ENCODE assay signal across 8 cellular contexts in genomic region chr3:128095222-128095703, GRCh38. TPM values are rescaled to one million over a fixed set of nuclear protein-coding genes. Genes with fewer than 3 reads are reported as not detected.
A peak's percentile ranks its signal among the peaks of the same experiment; 100 is the strongest.
DNase-seq lines count a peak whose midpoint lies in the region; TF ChIP-seq lines count a peak whose summit lies in the region.

No MANE protein-coding gene starts in this region.

- no peaks in the 10 kb centered on the region for H3K27me3 Mint-ChIP-seq in CD14-positive monocyte (ENCODE audit: low read depth in 3 of 3)
- H3K27me3 Mint-ChIP-seq in activated T-cell treated with anti-CD3 and anti-CD28 coated beads, Interleukin-2, amount 50 U/mL, for 24 hours, result no peaks in the 10 kb centered on the region
- no peaks in the 10 kb centered on the region for H3K27me3 Mint-ChIP-seq in neural crest cell (ENCODE audit: low read depth)

- H3K27ac ChIP-seq in OCI-LY7 (ENCODE audit: low read depth, low read length, poor library complexity, severe bottlenecking), result peak overlapping the region; percentile 5

- POLR2A ChIA-PET in OCI-LY7 (lab: Charles Lee), result interaction anchor here (0.9 kb wide), 1 partner anchor 28 kb away, joined by 3 read pairs; no protein-coding TSS in a partner anchor

- H3K4me3 ChIP-seq in OCI-LY7 (ENCODE audit: low read depth, low read length, poor library complexity, severe bottlenecking) (no peak overlapping the region), fibroblast of mammary gland (ENCODE audit: control insufficient read depth, low read depth, low read length) (no peak overlapping the region)

- no peak overlapping the region for H2AFZ ChIP-seq in OCI-LY7 (ENCODE audit: low read length)

- no peak overlapping the region for H3K4me2 ChIP-seq in OCI-LY7 (ENCODE audit: low read length)

- DNase-seq in CD14-positive monocyte (ENCODE audit: low spot score) (peak; percentile 74), GM19240 (ENCODE audit: insufficient read length, low spot score) (peak; percentile 81), HT1080 (ENCODE audit: low read depth) (peak; percentile 83), OCI-LY7 (ENCODE audit: low spot score) (peak; percentile 80), fibroblast of mammary gland (ENCODE audit: low read depth) (peak; percentile 77), neural crest cell (ENCODE audit: low read depth, low spot score) (peak; percentile 77), stromal cell of bone marrow (ENCODE audit: low read depth) (peak; percentile 61)
- DNase-seq in activated T-cell treated with anti-CD3 and anti-CD28 coated beads, Interleukin-2, amount 50 U/mL, for 24 hours, result peak; percentile 82

- peaks cover 11% of the 10 kb centered on the region for H3K4me1 ChIP-seq in OCI-LY7 (ENCODE audit: insufficient read depth, low read length, poor library complexity, severe bottlenecking)

- H3K4me3 Mint-ChIP-seq in CD14-positive monocyte, result no peak overlapping the region
- H3K4me3 Mint-ChIP-seq in activated T-cell treated with anti-CD3 and anti-CD28 coated beads, Interleukin-2, amount 50 U/mL, for 24 hours, result no peak overlapping the region
- no peak overlapping the region for H3K4me3 Mint-ChIP-seq in neural crest cell

- intact Hi-C loops in CD14-positive monocyte (cut with micrococcal nuclease), result loop anchor here in 1 of 2 donors (10.0 kb wide), 3 partner anchors 230 to 510 kb away; partner anchors contain the start of gene GATA2
- intact Hi-C loops in OCI-LY7 (cut with micrococcal nuclease; ENCODE audit: unreplicated experiment), result loop anchor here (1.0 to 10.0 kb wide), 3 partner anchors 38 to 402 kb away; no protein-coding TSS in a partner anchor

- H3K27ac Mint-ChIP-seq in CD14-positive monocyte (no peak overlapping the region), neural crest cell (ENCODE audit: unreplicated experiment) (no peak overlapping the region)
- no peak overlapping the region for H3K27ac Mint-ChIP-seq in activated T-cell treated with anti-CD3 and anti-CD28 coated beads, Interleukin-2, amount 50 U/mL, for 24 hours

- peaks cover 92% of the 10 kb centered on the region for H3K36me3 ChIP-seq in OCI-LY7 (ENCODE audit: insufficient read depth, low read length)

- H3K36me3 Mint-ChIP-seq in CD14-positive monocyte (peaks cover 69 to 81% of the 10 kb centered on the region in 2 donors), neural crest cell (ENCODE audit: low read depth) (peaks cover 7% of the 10 kb centered on the region)
- H3K36me3 Mint-ChIP-seq in activated T-cell treated with anti-CD3 and anti-CD28 coated beads, Interleukin-2, amount 50 U/mL, for 24 hours (ENCODE audit: low read depth), result peaks cover 96% of the 10 kb centered on the region

- peak; percentile 90 for TF ChIP-seq CTCF in CD14-positive monocyte (IDR thresholded peaks at IDR 0.05)
- peak; percentile 89 for TF ChIP-seq CTCF in OCI-LY7 (conservative IDR thresholded peaks at IDR 0.05; ENCODE audit: low read length)
- TF ChIP-seq CTCF in fibroblast of mammary gland (conservative IDR thresholded peaks at IDR 0.05; ENCODE audit: control insufficient read depth, insufficient read depth, low read depth, low read length), result peak; percentile 86
- TF ChIP-seq CTCF in neural crest cell (conservative IDR thresholded peaks at IDR 0.05), result peak; percentile 86

- H3K4me1 Mint-ChIP-seq in CD14-positive monocyte, result no peaks in the 10 kb centered on the region
- H3K4me1 Mint-ChIP-seq in activated T-cell treated with anti-CD3 and anti-CD28 coated beads, Interleukin-2, amount 50 U/mL, for 24 hours (ENCODE audit: low read depth), result peaks cover 8% of the 10 kb centered on the region
- no peaks in the 10 kb centered on the region for H3K4me1 Mint-ChIP-seq in neural crest cell

- H4K20me1 ChIP-seq in OCI-LY7 (ENCODE audit: insufficient read depth, low read length), result no peaks in the 10 kb centered on the region; the same call in 1 of the 2 replicates

- H3K9me3 ChIP-seq in OCI-LY7 (ENCODE audit: low read length), result no peaks in the 10 kb centered on the region

- CTCF ChIA-PET in OCI-LY7 (lab: Charles Lee; ENCODE audit: unreplicated experiment), result interaction anchor here (0.6 to 1.7 kb wide), 4 partner anchors 27 to 226 kb away, joined by 3 to 15 read pairs (median 4); no protein-coding TSS in a partner anchor

- no peaks in the 10 kb centered on the region for H3K79me2 ChIP-seq in OCI-LY7 (ENCODE audit: insufficient read depth, low read depth, low read length)

- BruUV-seq in OCI-LY7 (replicated peaks; lab: Mats Ljungman, UMichigan), result no TSS peak

- H3K9me2 ChIP-seq in OCI-LY7 (ENCODE audit: insufficient read depth, low read length), result no peaks in the 10 kb centered on the region

- H3K9me3 Mint-ChIP-seq in CD14-positive monocyte (peaks cover 0 to 1% (median 0%) of the 10 kb centered on the region in 7 donors), neural crest cell (no peaks in the 10 kb centered on the region)
- no peaks in the 10 kb centered on the region for H3K9me3 Mint-ChIP-seq in activated T-cell treated with anti-CD3 and anti-CD28 coated beads, Interleukin-2, amount 50 U/mL, for 24 hours

RNA-seq across cellular contexts. Expression of gene RUVBL1, which starts 28.3 kb away (rescaled TPM):
- polyA plus RNA-seq in CD14-positive monocyte, result 10 to 100 TPM; 14.4 to 16.2 TPM
- total RNA-seq in HT1080 (2014; rRNA removed; shearing (Covaris generic)), result 281 and 282 TPM in 2 replicates
- 229 and 234 TPM in 2 replicates for polyA plus RNA-seq in HT1080 (2015; cell fraction: cytosol; rRNA removed)
- polyA plus RNA-seq in HT1080 (2015; cell fraction: nucleus; rRNA removed), result 213 and 218 TPM in 2 replicates
- 103 and 116 TPM in 2 replicates for total RNA-seq in OCI-LY7 (2014; rRNA removed; shearing (Covaris generic))
- total RNA-seq in OCI-LY7 (2022) (91.4 and 95.0 TPM in 2 replicates), neural crest cell (92.4 and 93.1 TPM in 2 replicates)

RNA-seq across cellular contexts. Expression of gene SEC61A1, which starts 43.0 kb away (rescaled TPM):
- 100 to 1,000 TPM; 114 to 136 TPM for polyA plus RNA-seq in CD14-positive monocyte
- 424 and 493 TPM in 2 replicates for total RNA-seq in HT1080 (2014; rRNA removed; shearing (Covaris generic))
- 332 and 368 TPM in 2 replicates for polyA plus RNA-seq in HT1080 (2015; cell fraction: cytosol; rRNA removed)
- 591 and 597 TPM in 2 replicates for polyA plus RNA-seq in HT1080 (2015; cell fraction: nucleus; rRNA removed)
- 72.9 and 85.2 TPM in 2 replicates for total RNA-seq in OCI-LY7 (2014; rRNA removed; shearing (Covaris generic))
- total RNA-seq in OCI-LY7 (2022) (118 and 133 TPM in 2 replicates), neural crest cell (181 and 184 TPM in 2 replicates)

RNA-seq across cellular contexts. Expression of gene EEFSEC, which starts 58.0 kb away (rescaled TPM):
- 10 to 100 TPM; 13.3 to 14.9 TPM for polyA plus RNA-seq in CD14-positive monocyte
- 8.6 and 12.3 TPM in 2 replicates for total RNA-seq in HT1080 (2014; rRNA removed; shearing (Covaris generic))
- 20.8 and 24.2 TPM in 2 replicates for polyA plus RNA-seq in HT1080 (2015; cell fraction: cytosol; rRNA removed)
- polyA plus RNA-seq in HT1080 (2015; cell fraction: nucleus; rRNA removed), result 21.5 and 24.9 TPM in 2 replicates
- total RNA-seq in OCI-LY7 (2014; rRNA removed; shearing (Covaris generic)), result 14.8 and 17.7 TPM in 2 replicates
- total RNA-seq in OCI-LY7 (2022), result 22.0 and 25.3 TPM in 2 replicates
- total RNA-seq in neural crest cell, result 20.2 and 23.4 TPM in 2 replicates
